Comparison of ENCODE assay signal across 20 cellular contexts in the genomic region with DNA sequence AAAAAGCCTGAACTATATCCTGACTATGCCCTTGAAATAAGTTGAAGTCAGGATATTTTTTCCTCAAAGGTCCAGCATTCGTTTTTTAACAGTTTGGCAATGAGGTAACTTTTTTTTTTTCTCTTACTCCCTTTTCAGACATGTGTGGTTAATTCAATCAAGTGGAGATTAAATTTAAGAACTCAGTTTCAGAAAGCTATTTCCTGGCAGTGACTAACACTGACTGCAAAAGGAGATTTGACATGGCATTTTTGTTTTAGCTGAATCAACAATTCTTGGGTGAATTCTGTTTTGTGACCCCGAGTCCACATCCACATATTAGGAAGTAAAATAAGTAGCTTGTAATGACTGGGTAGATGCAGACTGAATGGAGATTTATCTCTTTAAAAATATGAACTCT.
DNase-seq lines count a peak whose midpoint lies in the region; ATAC-seq, FAIRE-seq and TF ChIP-seq lines count a peak whose summit lies in the region.
"Had no signal": no experiment of that assay in that cellular context is flagged by ENCODE, and none has a peak within 500 bp of the region (broad histone marks: within the 10 kb centered on the region; RNA-seq: fewer than 3 reads in every experiment).

No MANE protein-coding gene starts in this region.

- H3K27ac ChIP-seq in MM.1S (ENCODE audit: low read length) (peak overlapping the region; percentile 52; the same call in 1 of the 2 replicates), K562 (ENCODE audit: extremely low read depth, low read depth, low read length) (no peak overlapping the region), kidney (ENCODE audit: low read depth in 2 of 2, low read length in 2 of 2) (no peak overlapping the region), ascending aorta (no peak overlapping the region)
- H3K27ac ChIP-seq: thoracic aorta had no signal

- H3K4me1 ChIP-seq in MM.1S (ENCODE audit: low read length) = 0 out of 2 replicates have a peak, but pooled peaks cover 4% of the 10 kb centered on the region
- H3K4me1 ChIP-seq in K562 (replicated peaks in 1 of 2; ENCODE audit: control insufficient read depth in 2 of 2, insufficient read depth in 2 of 2, low read length in 2 of 2) = no peaks in the 10 kb centered on the region
- H3K4me1 ChIP-seq in kidney (ENCODE audit: control insufficient read depth in 1 of 2, insufficient read depth in 1 of 2, low read depth in 1 of 2, low read length in 2 of 2) = no peaks in the 10 kb centered on the region
- H3K4me1 ChIP-seq in ascending aorta = no peaks in the 10 kb centered on the region

- BruUV-seq in K562 (replicated peaks; lab: Mats Ljungman, UMichigan) = no TSS peak

- H4K20me1 ChIP-seq in MM.1S (ENCODE audit: insufficient read depth, low read length) (no peaks in the 10 kb centered on the region), K562 (replicated peaks; ENCODE audit: control insufficient read depth, insufficient read depth, low read length) (no peaks in the 10 kb centered on the region)
- H4K20me1 ChIP-seq: BLaER1 treated with 17β-estradiol and CSF1 and Interleukin-3, amounts not matched to agents 10 nM and 100 nM had no signal

- no peak for TF ChIP-seq RAD21 in K562 (CRISPR knock-in tag; conservative IDR thresholded peaks at IDR 0.05 in 1 of 2, IDR thresholded peaks at IDR 0.05 in 1 of 2)

- H2AFZ ChIP-seq in MM.1S (ENCODE audit: low read length) = no peak overlapping the region
- H2AFZ ChIP-seq in K562 (ENCODE audit: low read depth, low read length) = no peak overlapping the region

- FAIRE-seq in K562 (lab: Jason Lieb, UNC) (no peak), kidney (lab: Jason Lieb, UNC) (no peak)
- FAIRE-seq: GM18507 had no signal

- TF ChIP-seq POLR2A in K562 (conservative IDR thresholded peaks at IDR 0.05) = no peak

- H3K27me3 ChIP-seq in MM.1S (replicated peaks; ENCODE audit: insufficient read depth, low read length) (no peaks in the 10 kb centered on the region), K562 (ENCODE audit: control insufficient read depth in 2 of 2, insufficient read depth in 2 of 2, low read length in 2 of 2) (no peaks in the 10 kb centered on the region), ascending aorta (no peaks in the 10 kb centered on the region)
- H3K27me3 ChIP-seq: BLaER1 treated with 17β-estradiol and CSF1 and Interleukin-3, amounts not matched to agents 10 nM and 100 nM had no signal

- peaks cover 6% of the 10 kb centered on the region; the same call in 1 of the 2 replicates for H3F3A ChIP-seq in MM.1S (ENCODE audit: insufficient read depth, low read length)

- no peaks in the 10 kb centered on the region for H3K9me1 ChIP-seq in K562 (ENCODE audit: control insufficient read depth, insufficient read depth, low read length)

- 28% methylated on average over 2 of the region's 2 CpGs for WGBS in K562 (ENCODE audit: insufficient coverage, low coverage, missing lambda C conversion rate)

- no peak for ATAC-seq in K562
- ATAC-seq in stimulated activated naive CD8-positive, alpha-beta T cell treated with anti-CD3 and anti-CD28 coated beads, Interleukin-15, Interleukin-2, amounts not matched to agents 100 U/mL and 50 U/mL, for 24 hours = no peak
- ATAC-seq: natural killer cell treated with Interleukin-12 subunit alpha and Interleukin-12 subunit beta and Interleukin-15 and Interleukin-18, amount 100 ng/mL, for 72 hours; Panc1 had no signal

- H3K36me3 ChIP-seq in MM.1S (replicated peaks; ENCODE audit: insufficient read depth, low read length) = no peaks in the 10 kb centered on the region
- H3K36me3 ChIP-seq in K562 (ENCODE audit: control insufficient read depth, insufficient read depth, low read length) = no peaks in the 10 kb centered on the region
- H3K36me3 ChIP-seq in kidney (ENCODE audit: control insufficient read depth in 1 of 2, insufficient read depth in 2 of 2, low read length in 2 of 2) = no peaks in the 10 kb centered on the region
- H3K36me3 ChIP-seq in ascending aorta = no peaks in the 10 kb centered on the region
- H3K36me3 ChIP-seq: BLaER1 treated with 17β-estradiol and CSF1 and Interleukin-3, amounts not matched to agents 10 nM and 100 nM; thoracic aorta had no signal

- H3K79me2 ChIP-seq in MM.1S (ENCODE audit: low read length) (no peaks in the 10 kb centered on the region), K562 (ENCODE audit: control insufficient read depth, insufficient read depth, low read length) (no peaks in the 10 kb centered on the region)

- H3K4me3 ChIP-seq in MM.1S (ENCODE audit: low read length) = no peak overlapping the region
- H3K4me3 ChIP-seq in K562 = no peak overlapping the region
- H3K4me3 ChIP-seq in kidney (ENCODE audit: low read length in 2 of 2) = no peak overlapping the region
- no peak overlapping the region for H3K4me3 ChIP-seq in ascending aorta
- H3K4me3 ChIP-seq: BLaER1 treated with 17β-estradiol and CSF1 and Interleukin-3, amounts not matched to agents 10 nM and 100 nM; thoracic aorta had no signal

- TF ChIP-seq CTCF in MM.1S (IDR thresholded peaks at IDR 0.05; ENCODE audit: low read length) (no peak), K562 (IDR thresholded peaks at IDR 0.05 in 2 of 3, conservative IDR thresholded peaks at IDR 0.05 in 1 of 3; ENCODE audit: insufficient read depth in 2 of 3, low read depth in 1 of 3, low read length in 3 of 3) (no peak), kidney (IDR thresholded peaks at IDR 0.05; ENCODE audit: borderline replicate concordance, extremely low read depth, insufficient read depth) (no peak), ascending aorta (IDR thresholded peaks at IDR 0.05) (no peak)

- in situ Hi-C loops in K562 (cut with MboI) = no loop called here

- POLR2A ChIA-PET in K562 (lab: Yijun Ruan, JAX) = no interaction called here

- H3K4me2 ChIP-seq in MM.1S (ENCODE audit: low read depth, low read length) (peak overlapping the region; percentile 50), K562 (ENCODE audit: insufficient read depth, low read length) (no peak overlapping the region)

- no peak for TF ChIP-seq EP300 in K562 (IDR thresholded peaks at IDR 0.05; ENCODE audit: low read length)

- CTCF ChIA-PET in K562 (lab: Yijun Ruan, JAX; ENCODE audit: low intra/inter-chr PET ratio) = no interaction called here

- H3K9me3 ChIP-seq in MM.1S (replicated peaks; ENCODE audit: insufficient read depth, low read length) (no peaks in the 10 kb centered on the region), K562 (replicated peaks; ENCODE audit: control insufficient read depth, insufficient read depth, low read depth, low read length) (no peaks in the 10 kb centered on the region), kidney (ENCODE audit: control insufficient read depth in 1 of 2, low read length in 2 of 2) (no peaks in the 10 kb centered on the region), ascending aorta (no peaks in the 10 kb centered on the region)
- H3K9me3 ChIP-seq: thoracic aorta had no signal

- peak; percentile 76 for DNase-seq in MM.1S
- DNase-seq in K562 (ENCODE audit: extremely low read depth in 1 of 4, low spot score in 3 of 4) = no peak
- peak; percentile 80 for DNase-seq in iris pigment epithelial cell (ENCODE audit: low read depth)
- peak; percentile 45 for DNase-seq in stromal cell of bone marrow (ENCODE audit: low read depth)
- DNase-seq in kidney = no peak
- DNase-seq in ascending aorta (ENCODE audit: low spot score in 2 of 2) = no peak
- no peak for DNase-seq in stimulated activated naive CD8-positive, alpha-beta T cell treated with anti-CD3 and anti-CD28 coated beads, Interleukin-15, Interleukin-2, amounts not matched to agents 100 U/mL and 50 U/mL, for 24 hours
- DNase-seq: activated CD4-positive, alpha-beta memory T cell treated with anti-CD3 and anti-CD28 coated beads for 36 hours; activated T-cell treated with anti-CD3 and anti-CD28 coated beads, Interleukin-2, amount 50 U/mL, for 24 hours; DMS 273 treated with DMSO at 0.1 percent for 48 hours; immature natural killer cell; mammary epithelial cell; NCI-H2029 treated with DMSO at 0.1 percent for 48 hours; retina; stimulated activated CD4-positive, alpha-beta T cell treated with anti-CD3 and anti-CD28 coated beads, Interleukin-1b, Interleukin-23, amount 100 ng/mL, for 48 hours had no signal

- no peaks in the 10 kb centered on the region for H3K9me2 ChIP-seq in MM.1S (replicated peaks; ENCODE audit: insufficient read depth, low read length)

- H3K9ac ChIP-seq in MM.1S (ENCODE audit: low read length) (no peak overlapping the region), K562 (ENCODE audit: insufficient read depth in 1 of 2, low read depth in 2 of 2, low read length in 2 of 2) (no peak overlapping the region), kidney (ENCODE audit: low read length in 2 of 2) (no peak overlapping the region)

- intact Hi-C loops in K562 (cut with micrococcal nuclease) = no loop called here
- intact Hi-C loops in kidney (cut with DNase I) = no loop called here
- intact Hi-C loops in ascending aorta (cut with DNase I) = no loop called here

TF ChIP-seq in K562, 482 proteins besides CTCF, POLR2A, EP300 and RAD21 (continues in another document):
- TF ChIP-seq TCF3 (CRISPR knock-in tag; IDR thresholded peaks at IDR 0.05) (no peak), GTF2A2 (tag; IDR thresholded peaks at IDR 0.05) (no peak), MYC (IDR thresholded peaks at IDR 0.05; ENCODE audit: low read depth, low read length) (no peak), MYC (CRISPR knock-in tag; IDR thresholded peaks at IDR 0.05; ENCODE audit: borderline replicate concordance, low read depth) (no peak), TAF9B (IDR thresholded peaks at IDR 0.05; ENCODE audit: partially characterized antibody) (no peak), ZNF41 (CRISPR knock-in tag; conservative IDR thresholded peaks at IDR 0.05) (no peak), C11orf30 (IDR thresholded peaks at IDR 0.05; ENCODE audit: low read depth) (peak; percentile 10; the same call in 1 of the 2 replicates)
- TF ChIP-seq, protein P1, sequence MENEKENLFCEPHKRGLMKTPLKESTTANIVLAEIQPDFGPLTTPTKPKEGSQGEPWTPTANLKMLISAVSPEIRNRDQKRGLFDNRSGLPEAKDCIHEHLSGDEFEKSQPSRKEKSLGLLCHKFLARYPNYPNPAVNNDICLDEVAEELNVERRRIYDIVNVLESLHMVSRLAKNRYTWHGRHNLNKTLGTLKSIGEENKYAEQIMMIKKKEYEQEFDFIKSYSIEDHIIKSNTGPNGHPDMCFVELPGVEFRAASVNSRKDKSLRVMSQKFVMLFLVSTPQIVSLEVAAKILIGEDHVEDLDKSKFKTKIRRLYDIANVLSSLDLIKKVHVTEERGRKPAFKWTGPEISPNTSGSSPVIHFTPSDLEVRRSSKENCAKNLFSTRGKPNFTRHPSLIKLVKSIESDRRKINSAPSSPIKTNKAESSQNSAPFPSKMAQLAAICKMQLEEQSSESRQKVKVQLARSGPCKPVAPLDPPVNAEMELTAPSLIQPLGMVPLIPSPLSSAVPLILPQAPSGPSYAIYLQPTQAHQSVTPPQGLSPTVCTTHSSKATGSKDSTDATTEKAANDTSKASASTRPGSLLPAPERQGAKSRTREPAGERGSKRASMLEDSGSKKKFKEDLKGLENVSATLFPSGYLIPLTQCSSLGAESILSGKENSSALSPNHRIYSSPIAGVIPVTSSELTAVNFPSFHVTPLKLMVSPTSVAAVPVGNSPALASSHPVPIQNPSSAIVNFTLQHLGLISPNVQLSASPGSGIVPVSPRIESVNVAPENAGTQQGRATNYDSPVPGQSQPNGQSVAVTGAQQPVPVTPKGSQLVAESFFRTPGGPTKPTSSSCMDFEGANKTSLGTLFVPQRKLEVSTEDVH (IDR thresholded peaks at IDR 0.05; ENCODE audit: low read depth, partially characterized antibody) = no peak

Comparison
In these comparisons a context has a peak if more than half of its experiments do, and no peak if none do; other contexts are left out.
1. DNase-seq: peak in MM.1S (single experiment), iris pigment epithelial cell (single experiment) and stromal cell of bone marrow (single experiment); none in K562 (0 of 4), kidney (single experiment), ascending aorta (0 of 2) and stimulated activated naive CD8-positive, alpha-beta T cell treated with anti-CD3 and anti-CD28 coated beads, Interleukin-15, Interleukin-2, amounts not matched to agents 100 U/mL and 50 U/mL, for 24 hours (single experiment).